ENCODE assay signal across 8 cellular contexts in the genomic region with DNA sequence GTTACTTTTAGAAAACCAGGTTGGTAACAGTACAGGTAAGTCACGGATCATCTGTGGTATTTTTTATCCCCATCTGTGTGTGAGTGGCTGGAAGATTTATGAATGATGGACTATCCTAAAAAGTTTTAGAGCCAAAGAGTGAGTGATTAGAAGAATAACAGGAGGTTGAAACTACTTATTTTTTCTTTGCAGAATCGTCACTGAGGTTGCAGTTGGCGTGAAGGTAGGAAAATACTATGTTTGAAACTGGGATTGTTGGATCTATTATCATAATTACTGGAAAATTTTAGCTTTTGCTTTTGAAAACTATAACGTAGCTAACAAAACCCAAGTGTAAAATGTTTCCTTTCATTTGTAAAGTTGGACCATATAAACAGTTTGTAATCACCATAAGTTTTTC. TPM values are rescaled to one million over a fixed set of nuclear protein-coding genes. Genes with fewer than 3 reads are reported as not detected.
DNase-seq lines count a peak whose midpoint lies in the region; ATAC-seq lines count a peak whose summit lies in the region.

No MANE protein-coding gene starts in this region.

- H3K4me1 ChIP-seq in iPS-18a (ENCODE audit: control insufficient read depth, low read depth, low read length): peaks cover 19% of the 10 kb centered on the region
- H3K4me1 ChIP-seq in stomach smooth muscle (ENCODE audit: control insufficient read depth, insufficient read depth, low read length): no peaks in the 10 kb centered on the region

- H3K36me3 ChIP-seq in iPS-18a (ENCODE audit: control insufficient read depth, low read depth, low read length) (peaks cover 46% of the 10 kb centered on the region), stomach smooth muscle (ENCODE audit: control insufficient read depth in 2 of 2, insufficient read depth in 2 of 2, low read length in 2 of 2) (no peaks in the 10 kb centered on the region)

- H3K27me3 ChIP-seq in iPS-18a (ENCODE audit: control insufficient read depth, insufficient read depth, low read length) (no peaks in the 10 kb centered on the region), stomach smooth muscle (ENCODE audit: control insufficient read depth in 1 of 2, insufficient read depth in 2 of 2, low read length in 2 of 2) (no peaks in the 10 kb centered on the region)

- CTCF ChIA-PET in activated CD8-positive, alpha-beta T cell treated with anti-CD3 and anti-CD28 coated beads, Interleukin-2, amount 10 ng/mL, durations not matched to agents 7 days and 5 days (lab: Charles Lee): interaction anchor here (0.7 kb wide), 1 partner anchor 97 kb away, joined by 3 read pairs; no protein-coding TSS in a partner anchor

- H3K4me3 Mint-ChIP-seq in T-helper 2 cell treated with Interferon-gamma antibody and Interleukin-4, amounts not matched to agents 5 μg/mL and 100 μg/mL, for 36 hours: peak overlapping the region; percentile 95
- H3K4me3 Mint-ChIP-seq in activated CD8-positive, alpha-beta T cell treated with anti-CD3 and anti-CD28 coated beads, Interleukin-2, amount 10 ng/mL, durations not matched to agents 7 days and 5 days: peak overlapping the region; percentile 93

- H3K9ac ChIP-seq in iPS-18a (ENCODE audit: low read length): peak overlapping the region; percentile 100
- peak overlapping the region in 1 of 2 donors; percentile 91 for H3K9ac ChIP-seq in stomach smooth muscle (ENCODE audit: low read length in 2 of 2)

- H3K27ac Mint-ChIP-seq in T-helper 2 cell treated with Interferon-gamma antibody and Interleukin-4, amounts not matched to agents 5 μg/mL and 100 μg/mL, for 36 hours: peak overlapping the region; percentile 92
- H3K27ac Mint-ChIP-seq in activated CD8-positive, alpha-beta T cell treated with anti-CD3 and anti-CD28 coated beads, Interleukin-2, amount 10 ng/mL, durations not matched to agents 7 days and 5 days: peak overlapping the region; percentile 93

- ATAC-seq in activated CD8-positive, alpha-beta T cell treated with anti-CD3 and anti-CD28 coated beads, Interleukin-2, amount 10 ng/mL, durations not matched to agents 7 days and 5 days: no peak
- ATAC-seq in HG03342 (IDR thresholded peaks at IDR 0.05; ENCODE audit: unreplicated experiment): no peak

- H3K36me3 Mint-ChIP-seq in T-helper 2 cell treated with Interferon-gamma antibody and Interleukin-4, amounts not matched to agents 5 μg/mL and 100 μg/mL, for 36 hours (ENCODE audit: low read depth): peaks cover 32% of the 10 kb centered on the region
- H3K36me3 Mint-ChIP-seq in activated CD8-positive, alpha-beta T cell treated with anti-CD3 and anti-CD28 coated beads, Interleukin-2, amount 10 ng/mL, durations not matched to agents 7 days and 5 days (ENCODE audit: low read depth): peaks cover 35% of the 10 kb centered on the region

- POLR2A ChIA-PET in activated CD8-positive, alpha-beta T cell treated with anti-CD3 and anti-CD28 coated beads, Interleukin-2, amount 10 ng/mL, durations not matched to agents 7 days and 5 days (lab: Charles Lee): no interaction called here

- H3K27me3 Mint-ChIP-seq in T-helper 2 cell treated with Interferon-gamma antibody and Interleukin-4, amounts not matched to agents 5 μg/mL and 100 μg/mL, for 36 hours (ENCODE audit: low read depth): no peaks in the 10 kb centered on the region
- H3K27me3 Mint-ChIP-seq in activated CD8-positive, alpha-beta T cell treated with anti-CD3 and anti-CD28 coated beads, Interleukin-2, amount 10 ng/mL, durations not matched to agents 7 days and 5 days (ENCODE audit: low read depth): peaks cover 2% of the 10 kb centered on the region

- H3K27ac ChIP-seq in iPS-18a (ENCODE audit: low read length) (no peak overlapping the region), stomach smooth muscle (ENCODE audit: low read length) (no peak overlapping the region)

- no peak for DNase-seq in T-helper 2 cell treated with Interferon-gamma antibody and Interleukin-4, amounts not matched to agents 5 μg/mL and 100 μg/mL, for 36 hours (ENCODE audit: low spot score)
- DNase-seq in T-helper 2 cell: no peak
- DNase-seq in activated CD8-positive, alpha-beta T cell treated with anti-CD3 and anti-CD28 coated beads, Interleukin-2, amount 10 ng/mL, durations not matched to agents 7 days and 5 days: no peak
- DNase-seq in NCI-H2107 (lab: John Stamatoyannopoulos, UW): no peak
- no peak for DNase-seq in occipital lobe (lab: John Stamatoyannopoulos, UW)

- peak overlapping the region; percentile 99 for H3K4me3 ChIP-seq in iPS-18a (ENCODE audit: low read length)
- peak overlapping the region; percentile 72 to 99 for H3K4me3 ChIP-seq in stomach smooth muscle (ENCODE audit: low read length in 2 of 2)

- H3K9me3 Mint-ChIP-seq in T-helper 2 cell treated with Interferon-gamma antibody and Interleukin-4, amounts not matched to agents 5 μg/mL and 100 μg/mL, for 36 hours: no peaks in the 10 kb centered on the region
- H3K9me3 Mint-ChIP-seq in activated CD8-positive, alpha-beta T cell treated with anti-CD3 and anti-CD28 coated beads, Interleukin-2, amount 10 ng/mL, durations not matched to agents 7 days and 5 days (ENCODE audit: insufficient read depth): no peaks in the 10 kb centered on the region

- peaks cover 30% of the 10 kb centered on the region for H3K4me1 Mint-ChIP-seq in T-helper 2 cell treated with Interferon-gamma antibody and Interleukin-4, amounts not matched to agents 5 μg/mL and 100 μg/mL, for 36 hours (ENCODE audit: low read depth)
- H3K4me1 Mint-ChIP-seq in activated CD8-positive, alpha-beta T cell treated with anti-CD3 and anti-CD28 coated beads, Interleukin-2, amount 10 ng/mL, durations not matched to agents 7 days and 5 days (ENCODE audit: low read depth): peaks cover 31% of the 10 kb centered on the region

- H3K9me3 ChIP-seq in iPS-18a (ENCODE audit: control insufficient read depth, low read depth, low read length) (no peaks in the 10 kb centered on the region), stomach smooth muscle (ENCODE audit: control insufficient read depth in 2 of 2, low read length in 2 of 2) (no peaks in the 10 kb centered on the region)

RNA-seq across cellular contexts. Expression of a gene that starts 1.8 kb away (rescaled TPM):
- total RNA-seq in activated CD8-positive, alpha-beta T cell treated with anti-CD3 and anti-CD28 coated beads, Interleukin-2, amount 10 ng/mL, durations not matched to agents 7 days and 5 days: 10 to 100 TPM; 12.6 to 14.2 TPM
- 420 TPM for total RNA-seq in occipital lobe

Comparison
In these comparisons a context has a peak if more than half of its experiments do, and no peak if none do; other contexts are left out.
1. RNA of a gene that starts 1.8 kb away (total RNA-seq): 420 TPM in occipital lobe (single experiment); 12.6 to 14.2 TPM in activated CD8-positive, alpha-beta T cell treated with anti-CD3 and anti-CD28 coated beads, Interleukin-2, amount 10 ng/mL, durations not matched to agents 7 days and 5 days; every median in the first group is over 10 times any median in the second.